Comparison of ENCODE assay signal across 27 cellular contexts in the genomic region with DNA sequence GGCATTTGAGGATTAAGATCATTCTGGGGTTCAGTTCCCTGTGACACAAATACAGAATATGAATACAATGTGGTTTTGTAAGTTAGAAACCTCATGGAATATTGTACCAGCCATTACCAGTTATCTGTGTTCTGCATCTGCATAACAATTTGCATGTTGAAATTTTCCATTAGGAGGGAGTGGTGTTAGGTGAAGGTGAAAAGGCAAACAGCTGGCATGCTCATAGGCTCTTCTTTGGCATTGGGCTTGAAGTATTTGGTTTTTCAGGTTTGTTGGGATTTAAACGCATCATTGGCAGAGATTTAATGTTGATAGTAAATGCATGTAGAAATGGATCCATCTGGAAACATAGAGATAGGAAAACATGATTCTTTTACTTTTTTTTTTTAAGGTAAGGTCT. TPM values are rescaled to one million over a fixed set of nuclear protein-coding genes. Genes with fewer than 3 reads are reported as not detected.
A peak's percentile ranks its signal among the peaks of the same experiment; 100 is the strongest.
DNase-seq lines count a peak whose midpoint lies in the region; ATAC-seq, FAIRE-seq and TF ChIP-seq lines count a peak whose summit lies in the region.
"Had no signal": no experiment of that assay in that cellular context is flagged by ENCODE, and none has a peak within 500 bp of the region (broad histone marks: within the 10 kb centered on the region; RNA-seq: fewer than 3 reads in every experiment).

No MANE protein-coding gene starts in this region.

- 0 out of 2 replicates have a peak, but pooled peaks cover 3% of the 10 kb centered on the region for H4K20me1 ChIP-seq in OCI-LY7 (ENCODE audit: insufficient read depth, low read length)

- no peaks in the 10 kb centered on the region for H3K27me3 Mint-ChIP-seq in Calu3 (ENCODE audit: unreplicated experiment)
- H3K27me3 Mint-ChIP-seq in activated CD8-positive, alpha-beta T cell treated with anti-CD3 and anti-CD28 coated beads for 36 hours = no peaks in the 10 kb centered on the region
- H3K27me3 Mint-ChIP-seq: IgD-negative memory B cell, T-cell had no signal

- H2AFZ ChIP-seq in OCI-LY7 (ENCODE audit: low read length) = no peak overlapping the region

- intact Hi-C loops in Calu3 (cut with micrococcal nuclease; ENCODE audit: unreplicated experiment) (no loop called here), OCI-LY7 (cut with micrococcal nuclease; ENCODE audit: unreplicated experiment) (no loop called here)
- intact Hi-C loops in activated CD8-positive, alpha-beta T cell treated with anti-CD3 and anti-CD28 coated beads for 36 hours (cut with micrococcal nuclease) = no loop called here

- peaks cover 11% of the 10 kb centered on the region for H3K4me1 Mint-ChIP-seq in Calu3 (ENCODE audit: low read depth, unreplicated experiment)
- peaks cover 12% of the 10 kb centered on the region for H3K4me1 Mint-ChIP-seq in activated CD8-positive, alpha-beta T cell treated with anti-CD3 and anti-CD28 coated beads for 36 hours (ENCODE audit: low read depth)

- POLR2A ChIA-PET in OCI-LY7 (lab: Charles Lee) = interaction anchor here (0.6 to 1.6 kb wide), 5 partner anchors 9 to 73 kb away, joined by 3 to 4 read pairs (median 3); no protein-coding TSS in a partner anchor
- POLR2A ChIA-PET in activated CD8-positive, alpha-beta T cell treated with anti-CD3 and anti-CD28 coated beads for 36 hours (lab: Charles Lee) = no interaction called here

- no peak for ATAC-seq in activated CD8-positive, alpha-beta T cell treated with anti-CD3 and anti-CD28 coated beads for 36 hours
- ATAC-seq: activated naive CD4-positive, alpha-beta T cell treated with anti-CD3 and anti-CD28 coated beads, Interleukin-2, amount 50 U/mL, for 72 hours; PC-3; T-cell had no signal

- H3K9me3 ChIP-seq in OCI-LY7 (ENCODE audit: low read length) = no peaks in the 10 kb centered on the region
- H3K9me3 ChIP-seq in small intestine (ENCODE audit: control insufficient read depth, low read depth) = no peaks in the 10 kb centered on the region
- H3K9me3 ChIP-seq: MG63, spleen, upper lobe of right lung had no signal

- H3K79me2 ChIP-seq in OCI-LY7 (ENCODE audit: insufficient read depth, low read depth, low read length) = peaks cover 45% of the 10 kb centered on the region

- no peaks in the 10 kb centered on the region for H3K9me3 Mint-ChIP-seq in Calu3 (ENCODE audit: low read depth, unreplicated experiment)
- H3K9me3 Mint-ChIP-seq in activated CD8-positive, alpha-beta T cell treated with anti-CD3 and anti-CD28 coated beads for 36 hours = no peaks in the 10 kb centered on the region
- H3K9me3 Mint-ChIP-seq: activated naive CD4-positive, alpha-beta T cell treated with anti-CD3 and anti-CD28 coated beads, Interleukin-2, amount 50 U/mL, for 72 hours; IgD-negative memory B cell; T-cell had no signal

- TF ChIP-seq CTCF in Calu3 (IDR thresholded peaks at IDR 0.05; ENCODE audit: unreplicated experiment) (no peak), OCI-LY7 (conservative IDR thresholded peaks at IDR 0.05; ENCODE audit: low read length) (no peak), epithelial cell of esophagus (IDR thresholded peaks at IDR 0.05; ENCODE audit: insufficient read depth, low read depth, low read length, missing control alignments) (no peak)
- no peak for TF ChIP-seq CTCF in activated CD8-positive, alpha-beta T cell treated with anti-CD3 and anti-CD28 coated beads for 36 hours (IDR thresholded peaks at IDR 0.05)

- FAIRE-seq in small intestine (lab: Jason Lieb, UNC) = no peak
- FAIRE-seq: astrocyte had no signal

- H3K27ac ChIP-seq in OCI-LY7 (ENCODE audit: low read depth, low read length, poor library complexity, severe bottlenecking) (no peak overlapping the region), small intestine (ENCODE audit: low read depth in 1 of 2, low read length in 1 of 2) (no peak overlapping the region)
- H3K27ac ChIP-seq: spleen, upper lobe of right lung had no signal

- H3K4me3 ChIP-seq in OCI-LY7 (ENCODE audit: low read depth, low read length, poor library complexity, severe bottlenecking) (no peak overlapping the region), epithelial cell of esophagus (ENCODE audit: low read length) (no peak overlapping the region), small intestine (ENCODE audit: low read depth in 1 of 2, low read length in 2 of 2) (no peak overlapping the region)
- H3K4me3 ChIP-seq: lung, MG63, spleen, upper lobe of right lung had no signal

- BruUV-seq in Calu3 (replicated peaks; lab: Mats Ljungman, UMichigan) (no TSS peak), OCI-LY7 (replicated peaks; lab: Mats Ljungman, UMichigan) (no TSS peak)

- peak overlapping the region; percentile 7 for H3K27ac Mint-ChIP-seq in Calu3 (ENCODE audit: unreplicated experiment)
- H3K27ac Mint-ChIP-seq in activated CD8-positive, alpha-beta T cell treated with anti-CD3 and anti-CD28 coated beads for 36 hours = no peak overlapping the region
- H3K27ac Mint-ChIP-seq: activated naive CD4-positive, alpha-beta T cell treated with anti-CD3 and anti-CD28 coated beads, Interleukin-2, amount 50 U/mL, for 72 hours; IgD-negative memory B cell; T-cell had no signal

- CTCF ChIA-PET in Calu3 (lab: Charles Lee) = interaction anchor here (1.1 kb wide), 1 partner anchor 37 kb away, joined by 6 read pairs; no protein-coding TSS in a partner anchor
- CTCF ChIA-PET in OCI-LY7 (lab: Charles Lee; ENCODE audit: unreplicated experiment) = no interaction called here
- CTCF ChIA-PET in activated CD8-positive, alpha-beta T cell treated with anti-CD3 and anti-CD28 coated beads for 36 hours (lab: Charles Lee) = interaction anchor here (0.5 to 0.6 kb wide), 2 partner anchors 17 to 1258 kb away, joined by 3 to 4 read pairs; no protein-coding TSS in a partner anchor

- H3K36me3 ChIP-seq in OCI-LY7 (ENCODE audit: insufficient read depth, low read length) (peaks cover 10% of the 10 kb centered on the region), small intestine (ENCODE audit: control insufficient read depth in 2 of 2, insufficient read depth in 2 of 2, low read length in 2 of 2) (no peaks in the 10 kb centered on the region)
- H3K36me3 ChIP-seq: upper lobe of right lung had no signal

- DNase-seq in Calu3 = no peak
- no peak for DNase-seq in OCI-LY7 (ENCODE audit: low spot score)
- peak; percentile 16 for DNase-seq in epithelial cell of esophagus (ENCODE audit: low read depth)
- peak; percentile 23 for DNase-seq in small intestine
- DNase-seq in activated CD8-positive, alpha-beta T cell treated with anti-CD3 and anti-CD28 coated beads for 36 hours = no peak
- DNase-seq in NCI-H510A (lab: John Stamatoyannopoulos, UW) = no peak
- no peak for DNase-seq in NCI-H510A treated with DMSO at 0.1 percent for 48 hours (lab: John Stamatoyannopoulos, UW)
- DNase-seq in NCI-H748 (lab: John Stamatoyannopoulos, UW; ENCODE audit: unreplicated experiment) = no peak
- DNase-seq: activated CD4-positive, alpha-beta T cell treated with anti-CD3 and anti-CD28 coated beads for 48 hours; H9; islet precursor cell; MG63; NCI-H1436; NCI-H2171; occipital lobe; PC-3; retina; SHP77 treated with DMSO at 0.1 percent for 48 hours; spleen; stimulated activated CD4-positive, alpha-beta T cell treated with anti-CD3 and anti-CD28 coated beads, Interleukin-4, amount 100 ng/mL, for 24 hours; stimulated activated naive CD4-positive, alpha-beta T cell treated with Interleukin-2 at 50 U/mL for 16 hours; T-cell; upper lobe of right lung had no signal

- no peak overlapping the region for H3K4me3 Mint-ChIP-seq in Calu3 (ENCODE audit: low read depth, unreplicated experiment)
- H3K4me3 Mint-ChIP-seq in activated CD8-positive, alpha-beta T cell treated with anti-CD3 and anti-CD28 coated beads for 36 hours = no peak overlapping the region
- H3K4me3 Mint-ChIP-seq: H9, IgD-negative memory B cell, T-cell had no signal

- 0 out of 2 replicates have a peak overlapping the region, but pooled peaks have one; percentile 2 for H3K4me2 ChIP-seq in OCI-LY7 (ENCODE audit: low read length)

- H3K36me3 Mint-ChIP-seq in Calu3 (ENCODE audit: insufficient read depth, unreplicated experiment) = no peaks in the 10 kb centered on the region
- peaks cover 4% of the 10 kb centered on the region for H3K36me3 Mint-ChIP-seq in activated CD8-positive, alpha-beta T cell treated with anti-CD3 and anti-CD28 coated beads for 36 hours (ENCODE audit: low read depth)
- H3K36me3 Mint-ChIP-seq: activated naive CD4-positive, alpha-beta T cell treated with anti-CD3 and anti-CD28 coated beads, Interleukin-2, amount 50 U/mL, for 72 hours had no signal

- no peaks in the 10 kb centered on the region for H3K27me3 ChIP-seq in small intestine (ENCODE audit: control insufficient read depth in 2 of 2, insufficient read depth in 2 of 2, low read length in 2 of 2)
- H3K27me3 ChIP-seq: MG63, spleen, upper lobe of right lung had no signal

- H3K4me1 ChIP-seq in OCI-LY7 (ENCODE audit: insufficient read depth, low read length, poor library complexity, severe bottlenecking) = peaks cover 36% of the 10 kb centered on the region
- no peaks in the 10 kb centered on the region for H3K4me1 ChIP-seq in small intestine (ENCODE audit: control insufficient read depth in 2 of 2, insufficient read depth in 1 of 2, low read depth in 1 of 2, low read length in 1 of 2)

- H3K9me2 ChIP-seq in OCI-LY7 (ENCODE audit: insufficient read depth, low read length) = no peaks in the 10 kb centered on the region

- WGBS in small intestine, 3 donors = 75 to 90% (median 76%) methylated on average over 1 of the region's 1 CpG

RNA-seq across cellular contexts. Expression of a gene that starts 18.6 kb away (rescaled TPM):
- total RNA-seq in Calu3 (2022) (133 and 146 TPM in 2 replicates), OCI-LY7 (2022) (69.3 and 78.6 TPM in 2 replicates)
- 34.0 and 36.9 TPM in 2 replicates for total RNA-seq in OCI-LY7 (2014; rRNA removed; shearing (Covaris generic))
- 10 to 100 TPM; 27.3 to 93.0 (median 46.1) TPM for polyA plus RNA-seq in small intestine
- total RNA-seq in activated CD8-positive, alpha-beta T cell treated with anti-CD3 and anti-CD28 coated beads for 36 hours = 10 to 100 TPM; 32.1 to 34.0 TPM

RNA-seq across cellular contexts. Expression of a gene that starts 28.7 kb away (rescaled TPM):
- total RNA-seq in Calu3 (2022) = 43.6 and 52.2 TPM in 2 replicates
- 15.7 and 23.2 TPM in 2 replicates for total RNA-seq in OCI-LY7 (2014; rRNA removed; shearing (Covaris generic))
- total RNA-seq in OCI-LY7 (2022) = 35.7 and 37.9 TPM in 2 replicates
- 10 to 100 TPM in 1 of 3 donors, 1 to 10 TPM in 2; 4.6 to 11.6 (median 7.2) TPM for polyA plus RNA-seq in small intestine
- total RNA-seq in activated CD8-positive, alpha-beta T cell treated with anti-CD3 and anti-CD28 coated beads for 36 hours = 10 to 100 TPM; 24.1 to 24.4 TPM

Comparison
In these comparisons a context has a peak if more than half of its experiments do, and no peak if none do; other contexts are left out.
1. DNase-seq: peak in epithelial cell of esophagus (single experiment) and small intestine (single experiment); none in Calu3 (single experiment), OCI-LY7 (single experiment), activated CD8-positive, alpha-beta T cell treated with anti-CD3 and anti-CD28 coated beads for 36 hours (single experiment), NCI-H510A (single experiment), NCI-H510A treated with DMSO at 0.1 percent for 48 hours (single experiment) and NCI-H748 (single experiment).